20 cellular contexts compared by ENCODE assay signal in the genomic region with DNA sequence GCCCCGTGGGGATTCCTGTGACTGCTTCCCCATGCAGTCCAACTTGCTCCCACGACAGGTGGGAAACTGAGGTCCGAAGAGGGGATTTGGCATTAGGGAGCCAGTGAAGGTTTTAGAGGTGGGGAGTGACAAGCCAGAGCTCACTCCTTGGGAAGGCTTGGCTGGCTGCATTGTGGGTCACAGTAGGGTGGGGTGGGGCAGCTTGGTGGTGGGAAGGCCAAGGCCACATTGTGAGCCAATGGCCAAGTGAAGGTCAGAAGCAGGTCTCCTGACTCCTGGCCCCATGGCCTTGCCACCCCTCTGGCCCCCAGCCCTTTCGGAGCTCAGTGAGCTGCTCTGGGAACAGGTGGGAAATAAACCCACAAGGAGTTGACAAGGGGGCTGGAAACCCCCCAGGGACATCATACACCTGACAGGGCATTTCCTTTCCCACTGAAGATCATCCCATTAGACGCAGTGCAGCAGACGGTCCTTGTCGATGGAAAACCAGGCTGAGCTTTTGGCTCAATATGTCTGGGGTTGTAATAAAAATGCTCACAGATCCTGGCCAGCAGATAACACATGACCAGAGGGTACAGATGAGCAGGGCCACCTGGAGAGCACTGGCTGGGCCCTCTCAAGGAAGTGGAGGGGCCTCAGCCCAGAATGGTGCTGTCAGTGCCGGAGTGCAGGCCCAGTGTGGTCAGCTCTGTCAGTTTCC. TPM values are rescaled to one million over a fixed set of nuclear protein-coding genes. Genes with fewer than 3 reads are reported as not detected.
DNase-seq lines count a peak whose midpoint lies in the region; ATAC-seq and TF ChIP-seq lines count a peak whose summit lies in the region.
"Had no signal": no experiment of that assay in that cellular context is flagged by ENCODE, and none has a peak within 500 bp of the region (broad histone marks: within the 10 kb centered on the region; RNA-seq: fewer than 3 reads in every experiment).

No MANE protein-coding gene starts in this region.

- in situ Hi-C loops in mammary epithelial cell (cut with MboI; ENCODE audit: low sequenced_read_pairs in 2 of 2) = no loop called here

- H3K9ac ChIP-seq in mammary epithelial cell (ENCODE audit: insufficient read depth, low read length) = no peak overlapping the region

- intact Hi-C loops in mammary epithelial cell (cut with micrococcal nuclease) = no loop called here

- no peaks in the 10 kb centered on the region for H3K79me2 ChIP-seq in mammary epithelial cell (ENCODE audit: insufficient read depth, low read length)

- no peaks in the 10 kb centered on the region for H3K27me3 Mint-ChIP-seq in activated naive CD8-positive, alpha-beta T cell
- no peaks in the 10 kb centered on the region for H3K27me3 Mint-ChIP-seq in activated naive CD8-positive, alpha-beta T cell treated with anti-CD3 and anti-CD28 coated beads for 36 hours

- H3K4me1 ChIP-seq in mammary epithelial cell (ENCODE audit: insufficient read depth, low read length) = peaks cover 29% of the 10 kb centered on the region

- dilution Hi-C loops in mammary epithelial cell (cut with HindIII; ENCODE audit: low sequenced_read_pairs) = no loop called here

- H3K9me3 ChIP-seq in mammary epithelial cell (replicated peaks; ENCODE audit: insufficient read depth, low read length) = no peaks in the 10 kb centered on the region
- H3K9me3 ChIP-seq: breast epithelium, mucosa of descending colon, right atrium auricular region, thoracic aorta had no signal

- no peaks in the 10 kb centered on the region for H4K20me1 ChIP-seq in mammary epithelial cell (ENCODE audit: insufficient read depth, low read length)

- H3K4me3 ChIP-seq in mammary epithelial cell (replicated peaks in 1 of 3; ENCODE audit: insufficient read depth in 1 of 3, low read depth in 2 of 3, low read length in 3 of 3) = no peak overlapping the region
- H3K4me3 ChIP-seq: breast epithelium, dorsolateral prefrontal cortex, mucosa of descending colon, right atrium auricular region, thoracic aorta had no signal

- peaks cover 63% of the 10 kb centered on the region for H3K4me1 Mint-ChIP-seq in activated naive CD8-positive, alpha-beta T cell (ENCODE audit: low read depth)
- H3K4me1 Mint-ChIP-seq in activated naive CD8-positive, alpha-beta T cell treated with anti-CD3 and anti-CD28 coated beads for 36 hours = peaks cover 49% of the 10 kb centered on the region
- H3K4me1 Mint-ChIP-seq in stimulated activated effector memory CD8-positive, alpha-beta T cell treated with anti-CD3 and anti-CD28 coated beads, Interleukin-12 subunit alpha, Interleukin-12 subunit beta, amount 100 ng/mL, for 72 hours = peaks cover 59% of the 10 kb centered on the region

- H3K4me3 Mint-ChIP-seq in activated naive CD8-positive, alpha-beta T cell = no peak overlapping the region
- H3K4me3 Mint-ChIP-seq in activated naive CD8-positive, alpha-beta T cell treated with anti-CD3 and anti-CD28 coated beads for 36 hours = no peak overlapping the region
- H3K4me3 Mint-ChIP-seq in stimulated activated effector memory CD8-positive, alpha-beta T cell treated with anti-CD3 and anti-CD28 coated beads, Interleukin-12 subunit alpha, Interleukin-12 subunit beta, amount 100 ng/mL, for 72 hours = no peak overlapping the region

- TF ChIP-seq CTCF in mammary epithelial cell (conservative IDR thresholded peaks at IDR 0.05 in 1 of 2, IDR thresholded peaks at IDR 0.05 in 1 of 2; ENCODE audit: extremely low read depth in 1 of 2, insufficient read depth in 1 of 2, low read depth in 1 of 2, low read length in 2 of 2) = no peak

- no peaks in the 10 kb centered on the region for H3K27me3 ChIP-seq in mammary epithelial cell (ENCODE audit: insufficient read depth, low read length)
- H3K27me3 ChIP-seq: breast epithelium, dorsolateral prefrontal cortex, right atrium auricular region had no signal

- no peak overlapping the region for H3K4me2 ChIP-seq in mammary epithelial cell (ENCODE audit: insufficient read depth, low read depth, low read length)

- 78% methylated on average over 8 of the region's 8 CpGs for WGBS in mammary epithelial cell (ENCODE audit: low coverage, missing lambda C conversion rate)

- no peaks in the 10 kb centered on the region for H3K9me3 Mint-ChIP-seq in activated naive CD8-positive, alpha-beta T cell (ENCODE audit: low read depth)
- no peaks in the 10 kb centered on the region for H3K9me3 Mint-ChIP-seq in activated naive CD8-positive, alpha-beta T cell treated with anti-CD3 and anti-CD28 coated beads for 36 hours
- no peaks in the 10 kb centered on the region for H3K9me3 Mint-ChIP-seq in stimulated activated effector memory CD8-positive, alpha-beta T cell treated with anti-CD3 and anti-CD28 coated beads, Interleukin-12 subunit alpha, Interleukin-12 subunit beta, amount 100 ng/mL, for 72 hours

- CTCF ChIA-PET in mammary epithelial cell (lab: Charles Lee; ENCODE audit: low non-redundant PET) = no interaction called here

- H3K36me3 Mint-ChIP-seq in activated naive CD8-positive, alpha-beta T cell = no peaks in the 10 kb centered on the region
- H3K36me3 Mint-ChIP-seq in activated naive CD8-positive, alpha-beta T cell treated with anti-CD3 and anti-CD28 coated beads for 36 hours = no peaks in the 10 kb centered on the region
- no peaks in the 10 kb centered on the region for H3K36me3 Mint-ChIP-seq in stimulated activated effector memory CD8-positive, alpha-beta T cell treated with anti-CD3 and anti-CD28 coated beads, Interleukin-12 subunit alpha, Interleukin-12 subunit beta, amount 100 ng/mL, for 72 hours

- DNase-seq in activated naive CD8-positive, alpha-beta T cell treated with anti-CD3 and anti-CD28 coated beads for 36 hours = no peak
- peak; percentile 72 for DNase-seq in NCI-H82 (lab: John Stamatoyannopoulos, UW)
- peak; percentile 35 for DNase-seq in left kidney (ENCODE audit: low read depth, low spot score)
- no peak for DNase-seq in stimulated activated effector memory CD8-positive, alpha-beta T cell treated with anti-CD3 and anti-CD28 coated beads, Interleukin-12 subunit alpha, Interleukin-12 subunit beta, amount 100 ng/mL, for 72 hours (ENCODE audit: low spot score in 2 of 2)
- DNase-seq in islet precursor cell = no peak
- DNase-seq in mammary epithelial cell = no peak
- no peak for DNase-seq in cerebellar nuclear complex (lab: John Stamatoyannopoulos, UW)
- DNase-seq: activated CD4-positive, alpha-beta T cell treated with anti-CD3 and anti-CD28 coated beads for 48 hours; DMS79 treated with DMSO at 0.1 percent for 48 hours; dorsolateral prefrontal cortex; foreskin melanocyte; kidney glomerular epithelial cell; mucosa of descending colon; NCI-H1694; NCI-H345 had no signal

- no TSS peak for BruUV-seq in mammary epithelial cell (replicated peaks; lab: Mats Ljungman, UMichigan)

- H3K27ac Mint-ChIP-seq in activated naive CD8-positive, alpha-beta T cell = peak overlapping the region; percentile 84
- H3K27ac Mint-ChIP-seq in activated naive CD8-positive, alpha-beta T cell treated with anti-CD3 and anti-CD28 coated beads for 36 hours = no peak overlapping the region
- H3K27ac Mint-ChIP-seq in stimulated activated effector memory CD8-positive, alpha-beta T cell treated with anti-CD3 and anti-CD28 coated beads, Interleukin-12 subunit alpha, Interleukin-12 subunit beta, amount 100 ng/mL, for 72 hours = peak overlapping the region; percentile 100

- H3K27ac ChIP-seq in mammary epithelial cell (ENCODE audit: insufficient read depth, low read depth, low read length) = no peak overlapping the region
- H3K27ac ChIP-seq: breast epithelium, RWPE1 had no signal

- H3K36me3 ChIP-seq in mammary epithelial cell (ENCODE audit: insufficient read depth, low read length) = no peaks in the 10 kb centered on the region
- H3K36me3 ChIP-seq: breast epithelium, right atrium auricular region, thoracic aorta had no signal

- ATAC-seq in stimulated activated effector memory CD8-positive, alpha-beta T cell treated with anti-CD3 and anti-CD28 coated beads, Interleukin-12 subunit alpha, Interleukin-12 subunit beta, amount 100 ng/mL, for 72 hours = no peak
- ATAC-seq: mucosa of descending colon had no signal

- H2AFZ ChIP-seq in mammary epithelial cell (ENCODE audit: low read depth, low read length) = no peak overlapping the region

RNA-seq across cellular contexts. Expression of a gene that starts 2.4 kb away (rescaled TPM):
- under 1 TPM; 0.24 to 0.41 TPM for total RNA-seq in activated naive CD8-positive, alpha-beta T cell treated with anti-CD3 and anti-CD28 coated beads for 36 hours
- under 1 TPM in 1 of 2 donors, not detected in 1; under 0.01 TPM for total RNA-seq in mammary epithelial cell
- polyA plus RNA-seq in mammary epithelial cell = not detected
- not detected for polyA minus RNA-seq in mammary epithelial cell

RNA-seq across cellular contexts. Expression of a gene that starts 56.1 kb away (rescaled TPM):
- total RNA-seq in activated naive CD8-positive, alpha-beta T cell treated with anti-CD3 and anti-CD28 coated beads for 36 hours = 10 to 100 TPM; 41.4 to 47.3 TPM
- total RNA-seq in mammary epithelial cell = 10 to 100 TPM; 39.9 to 77.8 TPM
- polyA plus RNA-seq in mammary epithelial cell = 26.5 TPM
- 31.0 TPM for polyA minus RNA-seq in mammary epithelial cell

Comparison
In these comparisons a context has a peak if more than half of its experiments do, and no peak if none do; other contexts are left out.
1. DNase-seq: peak in NCI-H82 (single experiment) and left kidney (single experiment); none in activated naive CD8-positive, alpha-beta T cell treated with anti-CD3 and anti-CD28 coated beads for 36 hours (single experiment), stimulated activated effector memory CD8-positive, alpha-beta T cell treated with anti-CD3 and anti-CD28 coated beads, Interleukin-12 subunit alpha, Interleukin-12 subunit beta, amount 100 ng/mL, for 72 hours (0 of 2), islet precursor cell (single experiment), mammary epithelial cell (single experiment) and cerebellar nuclear complex (0 of 2).